11 cellular contexts compared by ENCODE assay signal in the genomic region with DNA sequence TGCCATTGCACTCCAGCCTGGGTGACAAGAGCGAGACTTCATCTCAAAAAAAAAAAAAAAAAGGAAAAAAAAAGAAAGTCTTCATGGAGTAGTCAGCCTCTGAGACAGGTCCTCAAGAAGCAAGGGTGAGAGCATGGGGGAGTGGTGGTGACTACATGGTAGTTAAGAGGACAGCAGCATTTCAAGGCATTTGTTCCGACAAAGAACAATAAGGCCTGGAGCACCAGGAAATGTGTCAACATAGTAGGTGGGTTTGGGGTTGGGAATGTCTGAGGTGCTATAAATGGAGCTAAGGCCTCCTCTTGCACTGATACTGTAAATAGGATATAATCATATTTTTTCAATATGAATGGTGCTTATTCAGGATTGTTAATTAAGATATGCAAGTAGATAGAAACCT. TPM values are rescaled to one million over a fixed set of nuclear protein-coding genes. Genes with fewer than 3 reads are reported as not detected.
"Had no signal": no experiment of that assay in that cellular context is flagged by ENCODE, and none has a peak within 500 bp of the region (broad histone marks: within the 10 kb centered on the region; RNA-seq: fewer than 3 reads in every experiment).

No MANE protein-coding gene starts in this region.

- H3K4me3 ChIP-seq: GM23338, K562 had no signal

- H3K27ac ChIP-seq: HL-60 had no signal

- H3K9me3 Mint-ChIP-seq: GM23338, HFFc6 had no signal

- DNase-seq: H9, HFFc6, IMR-90, KG1 had no signal

- ATAC-seq: GM23338, HCT116, K562 had no signal

- H3K4me2 ChIP-seq: GM23338 had no signal

- H3K4me3 Mint-ChIP-seq: GM23338, H9, HFFc6 had no signal

- FAIRE-seq: H1, H54, HTR-8/SVneo, K562 had no signal

- H2AFZ ChIP-seq: GM23338 had no signal

- H3K27ac Mint-ChIP-seq: H9, HFFc6 had no signal

RNA-seq across cellular contexts. Expression of gene GPR82, which starts 34.4 kb away (rescaled TPM):
- total RNA-seq: GM23338, H1, H9, HFFc6, IMR-90, K562 had no signal
- polyA plus RNA-seq: H1, IMR-90, K562 had no signal
